In the genomic region with DNA sequence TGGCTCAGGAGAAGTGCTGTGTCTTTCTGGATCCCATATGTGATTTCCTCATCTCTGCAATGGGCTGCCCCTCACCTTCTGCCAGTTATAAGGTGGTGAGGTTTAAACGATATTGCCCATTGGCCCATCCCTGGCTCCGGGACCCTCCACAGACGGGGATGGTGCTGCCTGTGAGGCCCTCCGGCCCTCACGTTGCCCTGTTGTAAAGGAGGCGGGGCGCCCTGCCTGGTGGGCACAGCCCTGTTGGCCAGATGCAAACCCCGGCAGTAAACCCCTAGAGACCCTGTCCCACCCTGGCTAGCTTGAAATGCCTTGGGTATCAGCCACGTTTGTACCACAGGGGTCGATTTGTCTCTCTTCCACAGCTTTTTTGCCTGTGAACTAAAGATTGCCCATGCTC, we compare ENCODE assay signal across 8 cellular contexts. TPM values are rescaled to one million over a fixed set of nuclear protein-coding genes. Genes with fewer than 3 reads are reported as not detected.
"Had no signal": no experiment of that assay in that cellular context is flagged by ENCODE, and none has a peak within 500 bp of the region (broad histone marks: within the 10 kb centered on the region; RNA-seq: fewer than 3 reads in every experiment).

No MANE protein-coding gene starts in this region.

- H3K9me3 ChIP-seq: HAP-1 had no signal

- DNase-seq: GM23248, GOT3, HFFc6, IMR-90 had no signal

- FAIRE-seq: H54, HTR-8/SVneo, K562 had no signal

- H3K9me3 Mint-ChIP-seq: HFFc6 had no signal

- H3K27ac Mint-ChIP-seq: HFFc6 had no signal

- H3K9ac ChIP-seq: GM23248 had no signal

- H3K4me3 ChIP-seq: GM23248, HAP-1, K562 had no signal

- H3K4me3 Mint-ChIP-seq: HFFc6 had no signal

- H3K36me3 ChIP-seq: HAP-1 had no signal

- H3K27ac ChIP-seq: GM23248 had no signal

- H2AFZ ChIP-seq: GM23248 had no signal

- H3K4me1 ChIP-seq: HAP-1 had no signal

RNA-seq across cellular contexts. Expression of a gene that starts 7.4 kb away (rescaled TPM):
- total RNA-seq: K562 had no signal
- polyA plus RNA-seq: K562 had no signal
